ENCODE assay signal across 14 cellular contexts in the genomic region with DNA sequence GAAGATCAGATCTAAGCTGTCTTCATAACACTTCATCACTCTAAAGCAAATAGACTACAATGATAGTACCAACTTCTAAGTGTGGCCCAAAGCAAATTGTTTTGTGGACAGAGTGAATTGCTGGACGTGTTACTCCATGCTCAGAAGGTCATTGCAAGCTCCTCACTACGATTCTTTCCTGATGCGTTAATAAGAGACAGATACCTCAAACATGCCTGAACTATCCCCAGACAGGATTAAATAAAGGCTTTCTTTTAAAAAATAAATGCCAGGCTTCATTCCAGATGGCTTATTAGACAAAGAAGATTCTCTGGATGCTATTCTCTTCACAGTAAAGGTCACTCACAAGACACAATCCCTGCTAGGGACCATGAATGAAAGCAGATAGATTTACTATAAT.
DNase-seq lines count a peak whose midpoint lies in the region; ATAC-seq and TF ChIP-seq lines count a peak whose summit lies in the region.
"Had no signal": no experiment of that assay in that cellular context is flagged by ENCODE, and none has a peak within 500 bp of the region (broad histone marks: within the 10 kb centered on the region; RNA-seq: fewer than 3 reads in every experiment).

No MANE protein-coding gene starts in this region.

- no peaks in the 10 kb centered on the region for H3K79me2 ChIP-seq in GM23338 (replicated peaks; ENCODE audit: insufficient read depth)
- no peaks in the 10 kb centered on the region for H3K79me2 ChIP-seq in osteoblast (ENCODE audit: insufficient read depth, low read length)

- H3K27ac ChIP-seq in GM23338 (ENCODE audit: low read depth) (no peak overlapping the region), osteoblast (ENCODE audit: low read depth, low read length) (no peak overlapping the region)
- H3K27ac ChIP-seq: BLaER1 had no signal

- H3K4me3 Mint-ChIP-seq in GM23338, result no peak overlapping the region
- H3K4me3 Mint-ChIP-seq in stimulated activated effector memory CD8-positive, alpha-beta T cell treated with anti-CD3 and anti-CD28 coated beads, Interleukin-12 subunit alpha, Interleukin-12 subunit beta, amount 100 ng/mL, for 72 hours, result no peak overlapping the region
- H3K4me3 Mint-ChIP-seq: CD14-positive monocyte; CD4-positive, alpha-beta memory T cell; H9 had no signal

- no peaks in the 10 kb centered on the region for H3K4me1 Mint-ChIP-seq in GM23338
- H3K4me1 Mint-ChIP-seq in stimulated activated effector memory CD8-positive, alpha-beta T cell treated with anti-CD3 and anti-CD28 coated beads, Interleukin-12 subunit alpha, Interleukin-12 subunit beta, amount 100 ng/mL, for 72 hours, result no peaks in the 10 kb centered on the region
- H3K4me1 Mint-ChIP-seq: CD14-positive monocyte; CD4-positive, alpha-beta memory T cell; H9 had no signal

- no peaks in the 10 kb centered on the region for H3F3A ChIP-seq in GM23338 (replicated peaks; ENCODE audit: low read depth)

- DNase-seq in GM23338 (ENCODE audit: low spot score) (no peak), NCI-H2227 (lab: John Stamatoyannopoulos, UW; ENCODE audit: unreplicated experiment) (peak; percentile 89), epithelial cell of esophagus (ENCODE audit: low read depth) (peak; percentile 4), osteoblast (ENCODE audit: insufficient read length, low spot score, missing footprints) (peak; percentile 75), NCI-H446 (lab: John Stamatoyannopoulos, UW) (no peak)
- DNase-seq in activated T-cell treated with anti-CD3 and anti-CD28 coated beads, Interleukin-2, amount 50 U/mL, for 1 hour, result no peak
- no peak for DNase-seq in stimulated activated effector memory CD8-positive, alpha-beta T cell treated with anti-CD3 and anti-CD28 coated beads, Interleukin-12 subunit alpha, Interleukin-12 subunit beta, amount 100 ng/mL, for 72 hours (ENCODE audit: low spot score in 2 of 2)
- DNase-seq: 8988T; Calu3; CD4-positive, alpha-beta memory T cell; GF-D8; H9 had no signal

- H3K36me3 ChIP-seq in GM23338 (ENCODE audit: insufficient read depth) (no peaks in the 10 kb centered on the region; the same call in 1 of the 2 replicates), osteoblast (ENCODE audit: insufficient read depth, low read length) (no peaks in the 10 kb centered on the region)
- H3K36me3 ChIP-seq: BLaER1 had no signal

- no peaks in the 10 kb centered on the region for H3K9me2 ChIP-seq in GM23338 (ENCODE audit: insufficient read depth)

- H3K9me3 ChIP-seq in osteoblast (ENCODE audit: low read depth, low read length), result no peaks in the 10 kb centered on the region

- H3K27me3 Mint-ChIP-seq in GM23338 (ENCODE audit: insufficient read depth, low read depth, poor library complexity), result no peaks in the 10 kb centered on the region
- H3K27me3 Mint-ChIP-seq: CD4-positive, alpha-beta memory T cell had no signal

- no peak for ATAC-seq in GM23338
- ATAC-seq in stimulated activated effector memory CD8-positive, alpha-beta T cell treated with anti-CD3 and anti-CD28 coated beads, Interleukin-12 subunit alpha, Interleukin-12 subunit beta, amount 100 ng/mL, for 72 hours, result no peak

- H4K20me1 ChIP-seq in GM23338 (replicated peaks; ENCODE audit: insufficient read depth) (no peaks in the 10 kb centered on the region), osteoblast (ENCODE audit: insufficient read depth, low read length) (no peaks in the 10 kb centered on the region)
- H4K20me1 ChIP-seq: BLaER1 had no signal

- H3K4me2 ChIP-seq in GM23338, result no peak overlapping the region
- H3K4me2 ChIP-seq in osteoblast (ENCODE audit: insufficient read depth, low read length), result no peak overlapping the region
- H3K4me2 ChIP-seq: BLaER1 had no signal

- H3K27ac Mint-ChIP-seq in GM23338, result no peak overlapping the region
- H3K27ac Mint-ChIP-seq in stimulated activated effector memory CD8-positive, alpha-beta T cell treated with anti-CD3 and anti-CD28 coated beads, Interleukin-12 subunit alpha, Interleukin-12 subunit beta, amount 100 ng/mL, for 72 hours, result no peak overlapping the region
- H3K27ac Mint-ChIP-seq: CD14-positive monocyte; CD4-positive, alpha-beta memory T cell; H9 had no signal

- no peak overlapping the region for H3K4me3 ChIP-seq in GM23338
- H3K4me3 ChIP-seq in epithelial cell of esophagus (ENCODE audit: low read length), result no peak overlapping the region
- no peak overlapping the region for H3K4me3 ChIP-seq in osteoblast (ENCODE audit: insufficient read depth, low read length)
- H3K4me3 ChIP-seq: BLaER1 had no signal

- H3K27me3 ChIP-seq in GM23338 (ENCODE audit: insufficient read depth) (no peaks in the 10 kb centered on the region), osteoblast (ENCODE audit: insufficient read depth, low read length) (no peaks in the 10 kb centered on the region)
- H3K27me3 ChIP-seq: BLaER1 had no signal

- no peak for TF ChIP-seq CTCF in GM23338 (conservative IDR thresholded peaks at IDR 0.05; ENCODE audit: low read depth in 2 of 2)
- TF ChIP-seq CTCF in epithelial cell of esophagus (IDR thresholded peaks at IDR 0.05; ENCODE audit: insufficient read depth, low read depth, low read length, missing control alignments), result no peak
- TF ChIP-seq CTCF in osteoblast (IDR thresholded peaks at IDR 0.05; ENCODE audit: extremely low read depth, low read depth, low read length), result no peak

- H3K9me3 Mint-ChIP-seq in GM23338, result peaks cover 49% of the 10 kb centered on the region
- peaks cover 3% of the 10 kb centered on the region for H3K9me3 Mint-ChIP-seq in stimulated activated effector memory CD8-positive, alpha-beta T cell treated with anti-CD3 and anti-CD28 coated beads, Interleukin-12 subunit alpha, Interleukin-12 subunit beta, amount 100 ng/mL, for 72 hours

- H3K4me1 ChIP-seq in GM23338 (ENCODE audit: insufficient read depth) (no peaks in the 10 kb centered on the region), osteoblast (ENCODE audit: insufficient read depth, low read length) (no peaks in the 10 kb centered on the region)
- H3K4me1 ChIP-seq: BLaER1 had no signal

- H2AFZ ChIP-seq in GM23338 (peak overlapping the region; percentile 34; the same call in 1 of the 2 replicates), osteoblast (ENCODE audit: low read length) (no peak overlapping the region)

- no peaks in the 10 kb centered on the region; the same call in 2 of the 3 replicates for H3K36me3 Mint-ChIP-seq in GM23338 (ENCODE audit: low read depth)
- H3K36me3 Mint-ChIP-seq in stimulated activated effector memory CD8-positive, alpha-beta T cell treated with anti-CD3 and anti-CD28 coated beads, Interleukin-12 subunit alpha, Interleukin-12 subunit beta, amount 100 ng/mL, for 72 hours, result no peaks in the 10 kb centered on the region
- H3K36me3 Mint-ChIP-seq: CD14-positive monocyte; CD4-positive, alpha-beta memory T cell had no signal

TF ChIP-seq in GM23338, 12 proteins besides CTCF, POLR2A, EP300 and RAD21 (continues in another document):
- TF ChIP-seq ZNF114 (CRISPR knock-in tag; IDR thresholded peaks at IDR 0.05), result no peak
- TF ChIP-seq ETS1 (IDR thresholded peaks at IDR 0.05), result no peak
- TF ChIP-seq JUNB (IDR thresholded peaks at IDR 0.05; ENCODE audit: unreplicated experiment), result no peak
- TF ChIP-seq STAT1 (IDR thresholded peaks at IDR 0.05; ENCODE audit: unreplicated experiment), result no peak
- TF ChIP-seq EZH2phosphoT487 (IDR thresholded peaks at IDR 0.05; ENCODE audit: unreplicated experiment), result no peak
- TF ChIP-seq ZNF331 (CRISPR knock-in tag; IDR thresholded peaks at IDR 0.05; ENCODE audit: low read depth), result no peak

Comparison
In these comparisons a context has a peak if more than half of its experiments do, and no peak if none do; other contexts are left out.
1. DNase-seq: peak in NCI-H2227 (single experiment), epithelial cell of esophagus (single experiment) and osteoblast (single experiment); none in GM23338 (single experiment), NCI-H446 (0 of 2), activated T-cell treated with anti-CD3 and anti-CD28 coated beads, Interleukin-2, amount 50 U/mL, for 1 hour (single experiment) and stimulated activated effector memory CD8-positive, alpha-beta T cell treated with anti-CD3 and anti-CD28 coated beads, Interleukin-12 subunit alpha, Interleukin-12 subunit beta, amount 100 ng/mL, for 72 hours (0 of 2).